ENCODE assay signal across 8 cellular contexts in genomic region chr9:14320272-14321245, GRCh38. TPM values are rescaled to one million over a fixed set of nuclear protein-coding genes. Genes with fewer than 3 reads are reported as not detected.
A peak's percentile ranks its signal among the peaks of the same experiment; 100 is the strongest.
DNase-seq lines count a peak whose midpoint lies in the region; ATAC-seq and TF ChIP-seq lines count a peak whose summit lies in the region.

No MANE protein-coding gene starts in this region.

- POLR2A ChIA-PET in activated B cell treated with CpG ODN at 0.5 μM for 24 hours (lab: Charles Lee), result no interaction called here

- ATAC-seq in activated B cell treated with CpG ODN at 0.5 μM for 24 hours (ENCODE audit: low read depth), result no peak
- no peak for ATAC-seq in HG03469 (IDR thresholded peaks at IDR 0.05; ENCODE audit: unreplicated experiment)
- no peak for ATAC-seq in GM18861 (IDR thresholded peaks at IDR 0.05; ENCODE audit: unreplicated experiment)

- no peaks in the 10 kb centered on the region for H3K36me3 ChIP-seq in left ventricle myocardium inferior

- TF ChIP-seq CTCF in CD14-positive monocyte (IDR thresholded peaks at IDR 0.05) (no peak), HFF-Myc (IDR thresholded peaks at IDR 0.05; ENCODE audit: low read depth, low read length, missing control alignments) (no peak), activated B cell treated with CpG ODN at 0.5 μM for 24 hours (IDR thresholded peaks at IDR 0.05) (no peak), left ventricle myocardium inferior (IDR thresholded peaks at IDR 0.05; ENCODE audit: borderline replicate concordance) (no peak)

- H3K27ac Mint-ChIP-seq in CD14-positive monocyte, result no peak overlapping the region
- no peak overlapping the region for H3K27ac Mint-ChIP-seq in activated B cell treated with CpG ODN at 0.5 μM for 24 hours

- CTCF ChIA-PET in activated B cell treated with CpG ODN at 0.5 μM for 24 hours (lab: Charles Lee), result no interaction called here

- H3K4me1 Mint-ChIP-seq in CD14-positive monocyte (peaks cover 15% of the 10 kb centered on the region), activated B cell treated with CpG ODN at 0.5 μM for 24 hours (peaks cover 19% of the 10 kb centered on the region)

- H3K27me3 Mint-ChIP-seq in CD14-positive monocyte (ENCODE audit: low read depth in 3 of 3), result peaks cover 76 to 88% (median 81%) of the 10 kb centered on the region in 3 donors
- peaks cover 37% of the 10 kb centered on the region for H3K27me3 Mint-ChIP-seq in activated B cell treated with CpG ODN at 0.5 μM for 24 hours

- intact Hi-C loops in CD14-positive monocyte (cut with micrococcal nuclease) (no loop called here), activated B cell treated with CpG ODN at 0.5 μM for 24 hours (cut with micrococcal nuclease) (loop anchor here (5.0 kb wide), 1 partner anchor 367 kb away; no protein-coding TSS in a partner anchor), left ventricle myocardium inferior (cut with micrococcal nuclease) (no loop called here)

- H3K27ac ChIP-seq in left ventricle myocardium inferior (replicated peaks), result peak overlapping the region; percentile 100
- peak overlapping the region in 16 of 21 experiments; percentile 31 to 99 (median 95) for H3K27ac ChIP-seq in skin epidermis

- DNase-seq in CD14-positive monocyte (ENCODE audit: low spot score) (no peak), HFF-Myc (ENCODE audit: extremely low read depth, low read depth) (peak; percentile 74), activated B cell treated with CpG ODN at 0.5 μM for 24 hours (no peak), left ventricle myocardium inferior (peak; percentile 47), NCI-H1048 (lab: John Stamatoyannopoulos, UW) (no peak)

- no peaks in the 10 kb centered on the region for H3K9me3 ChIP-seq in left ventricle myocardium inferior (replicated peaks)

- H3K27me3 ChIP-seq in left ventricle myocardium inferior (ENCODE audit: low read depth), result no peaks in the 10 kb centered on the region

- H3K36me3 Mint-ChIP-seq in CD14-positive monocyte (peaks cover 4 to 9% of the 10 kb centered on the region in 2 donors), activated B cell treated with CpG ODN at 0.5 μM for 24 hours (ENCODE audit: low read depth) (peaks cover 3% of the 10 kb centered on the region)

- H3K4me3 ChIP-seq in HFF-Myc (replicated peaks; ENCODE audit: low read depth, low read length), result no peak overlapping the region
- H3K4me3 ChIP-seq in left ventricle myocardium inferior, result peak overlapping the region; percentile 80
- H3K4me3 ChIP-seq in skin epidermis, result peak overlapping the region in 5 of 7 experiments; percentile 50 to 72 (median 61)

- H3K4me1 ChIP-seq in left ventricle myocardium inferior, result peaks cover 95% of the 10 kb centered on the region

- H3K4me3 Mint-ChIP-seq in CD14-positive monocyte, result peak overlapping the region; percentile 0 to 96
- peak overlapping the region; percentile 58 for H3K4me3 Mint-ChIP-seq in activated B cell treated with CpG ODN at 0.5 μM for 24 hours

- H3K9me3 Mint-ChIP-seq in CD14-positive monocyte (peaks cover 9 to 41% (median 27%) of the 10 kb centered on the region in 7 donors), activated B cell treated with CpG ODN at 0.5 μM for 24 hours (no peaks in the 10 kb centered on the region)

RNA-seq across cellular contexts. Expression of gene NFIB, which starts 6.6 kb away (rescaled TPM):
- not detected for polyA plus RNA-seq in CD14-positive monocyte
- not detected in 2 replicates for total RNA-seq in activated B cell treated with CpG ODN at 0.5 μM for 24 hours
- total RNA-seq in left ventricle myocardium inferior, result 110 TPM

Comparison
In these comparisons a context has a peak if more than half of its experiments do, and no peak if none do; other contexts are left out.
1. DNase-seq: peak in HFF-Myc (single experiment) and left ventricle myocardium inferior (single experiment); none in CD14-positive monocyte (single experiment), activated B cell treated with CpG ODN at 0.5 μM for 24 hours (single experiment) and NCI-H1048 (single experiment).
2. RNA of gene NFIB, which starts 6.6 kb away (total RNA-seq): 110 TPM in left ventricle myocardium inferior (single experiment); not detected in activated B cell treated with CpG ODN at 0.5 μM for 24 hours; every median in the first group is over 100 times any median in the second.